ENCODE assay signal across 7 cellular contexts in the genomic region with DNA sequence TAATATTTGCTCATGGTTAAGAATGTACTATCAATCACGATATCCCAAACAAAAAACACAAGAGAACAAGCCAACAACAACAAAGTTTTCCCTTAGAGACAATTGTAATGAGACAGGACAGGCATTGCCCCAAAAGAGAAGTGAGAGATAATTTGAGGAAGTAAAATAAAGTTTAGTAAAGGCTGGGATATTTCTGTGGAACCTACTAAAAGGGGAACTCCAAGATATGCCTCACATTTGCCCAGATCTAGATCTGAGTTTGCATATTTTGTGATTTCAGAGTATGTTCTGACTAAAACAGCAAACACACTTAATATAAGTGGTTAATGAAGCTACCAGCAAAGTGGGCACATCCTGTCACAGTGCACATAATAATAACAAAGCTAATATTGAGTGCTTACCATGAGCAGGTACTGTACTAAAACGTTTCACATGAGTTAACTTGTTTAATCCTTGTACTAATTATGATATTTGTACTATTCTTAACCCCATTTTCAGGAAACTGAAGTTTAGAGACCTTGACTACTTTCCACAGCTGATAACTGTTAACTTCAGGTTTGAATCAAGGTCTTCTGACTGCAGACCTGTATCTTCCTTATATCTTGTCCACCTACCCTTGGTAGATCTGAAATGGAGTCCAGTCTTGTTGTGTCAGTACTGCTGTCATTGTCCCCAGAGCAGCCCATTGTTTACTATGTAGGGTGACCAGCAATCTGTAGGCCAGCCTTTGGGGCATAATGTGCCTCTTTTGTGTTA. TPM values are rescaled to one million over a fixed set of nuclear protein-coding genes. Genes with fewer than 3 reads are reported as not detected.
DNase-seq lines count a peak whose midpoint lies in the region; ATAC-seq lines count a peak whose summit lies in the region.

No MANE protein-coding gene starts in this region.

- H3K36me3 Mint-ChIP-seq in T-helper 17 cell (ENCODE audit: low read depth) = peaks cover 3% of the 10 kb centered on the region
- no peaks in the 10 kb centered on the region for H3K36me3 Mint-ChIP-seq in stimulated activated memory B cell treated with anti-CD40 and anti-IgM and Interleukin-4, amounts not matched to agents 10 μg/mL and 1 μg/mL and 100 μg/mL, for 72 hours
- peaks cover 2% of the 10 kb centered on the region for H3K36me3 Mint-ChIP-seq in activated T-helper 1 cell treated with anti-CD3 and anti-CD28 coated beads, Interleukin-12 subunit alpha, Interleukin-12 subunit beta, Interleukin-2, Interleukin-4 antibody, amounts not matched to agents 30 ng/mL and 10 ng/mL and 1 ng/mL, durations not matched to agents 14 hours and 24 hours and 36 hours (ENCODE audit: low read depth)

- ATAC-seq in GM19351 (IDR thresholded peaks at IDR 0.05; ENCODE audit: unreplicated experiment) (peak; percentile 90), HG03064 (IDR thresholded peaks at IDR 0.05; ENCODE audit: low read depth, unreplicated experiment) (peak; percentile 79), T-helper 17 cell (peak; percentile 63)
- ATAC-seq in stimulated activated memory B cell treated with anti-CD40 and anti-IgM and Interleukin-4, amounts not matched to agents 10 μg/mL and 1 μg/mL and 100 μg/mL, for 72 hours = peak; percentile 96

- no peak overlapping the region for H3K27ac Mint-ChIP-seq in T-helper 17 cell
- peak overlapping the region; percentile 99 for H3K27ac Mint-ChIP-seq in stimulated activated memory B cell treated with anti-CD40 and anti-IgM and Interleukin-4, amounts not matched to agents 10 μg/mL and 1 μg/mL and 100 μg/mL, for 72 hours
- H3K27ac Mint-ChIP-seq in activated T-helper 1 cell treated with anti-CD3 and anti-CD28 coated beads, Interleukin-12 subunit alpha, Interleukin-12 subunit beta, Interleukin-2, Interleukin-4 antibody, amounts not matched to agents 30 ng/mL and 10 ng/mL and 1 ng/mL, durations not matched to agents 14 hours and 24 hours and 36 hours = no peak overlapping the region

- no peaks in the 10 kb centered on the region for H3K9me3 ChIP-seq in T-helper 17 cell (ENCODE audit: control insufficient read depth, low read length, poor library complexity, severe bottlenecking)

- intact Hi-C loops in activated T-helper 1 cell treated with anti-CD3 and anti-CD28 coated beads, Interleukin-12 subunit alpha, Interleukin-12 subunit beta, Interleukin-2, Interleukin-4 antibody, amounts not matched to agents 30 ng/mL and 10 ng/mL and 1 ng/mL, durations not matched to agents 14 hours and 24 hours and 36 hours (cut with micrococcal nuclease) = no loop called here

- H3K9me3 Mint-ChIP-seq in stimulated activated memory B cell treated with anti-CD40 and anti-IgM and Interleukin-4, amounts not matched to agents 10 μg/mL and 1 μg/mL and 100 μg/mL, for 72 hours = no peaks in the 10 kb centered on the region
- H3K9me3 Mint-ChIP-seq in activated T-helper 1 cell treated with anti-CD3 and anti-CD28 coated beads, Interleukin-12 subunit alpha, Interleukin-12 subunit beta, Interleukin-2, Interleukin-4 antibody, amounts not matched to agents 30 ng/mL and 10 ng/mL and 1 ng/mL, durations not matched to agents 14 hours and 24 hours and 36 hours = no peaks in the 10 kb centered on the region

- H3K27me3 Mint-ChIP-seq in T-helper 17 cell = no peaks in the 10 kb centered on the region
- no peaks in the 10 kb centered on the region for H3K27me3 Mint-ChIP-seq in stimulated activated memory B cell treated with anti-CD40 and anti-IgM and Interleukin-4, amounts not matched to agents 10 μg/mL and 1 μg/mL and 100 μg/mL, for 72 hours
- no peaks in the 10 kb centered on the region for H3K27me3 Mint-ChIP-seq in activated T-helper 1 cell treated with anti-CD3 and anti-CD28 coated beads, Interleukin-12 subunit alpha, Interleukin-12 subunit beta, Interleukin-2, Interleukin-4 antibody, amounts not matched to agents 30 ng/mL and 10 ng/mL and 1 ng/mL, durations not matched to agents 14 hours and 24 hours and 36 hours (ENCODE audit: insufficient read depth)

- H3K4me1 Mint-ChIP-seq in T-helper 17 cell = peaks cover 3% of the 10 kb centered on the region
- peaks cover 49% of the 10 kb centered on the region for H3K4me1 Mint-ChIP-seq in stimulated activated memory B cell treated with anti-CD40 and anti-IgM and Interleukin-4, amounts not matched to agents 10 μg/mL and 1 μg/mL and 100 μg/mL, for 72 hours
- peaks cover 4% of the 10 kb centered on the region for H3K4me1 Mint-ChIP-seq in activated T-helper 1 cell treated with anti-CD3 and anti-CD28 coated beads, Interleukin-12 subunit alpha, Interleukin-12 subunit beta, Interleukin-2, Interleukin-4 antibody, amounts not matched to agents 30 ng/mL and 10 ng/mL and 1 ng/mL, durations not matched to agents 14 hours and 24 hours and 36 hours (ENCODE audit: low read depth)

- DNase-seq in T-helper 17 cell (no peak), NCI-H2081 treated with DMSO at 0.1 percent for 48 hours (lab: John Stamatoyannopoulos, UW) (no peak), T1000 (lab: John Stamatoyannopoulos, UW) (no peak)
- DNase-seq in activated T-helper 1 cell treated with anti-CD3 and anti-CD28 coated beads, Interleukin-12 subunit alpha, Interleukin-12 subunit beta, Interleukin-2, Interleukin-4 antibody, amounts not matched to agents 30 ng/mL and 10 ng/mL and 1 ng/mL, durations not matched to agents 14 hours and 24 hours and 36 hours (ENCODE audit: low spot score) = no peak

- no peak overlapping the region for H3K4me3 Mint-ChIP-seq in T-helper 17 cell
- H3K4me3 Mint-ChIP-seq in stimulated activated memory B cell treated with anti-CD40 and anti-IgM and Interleukin-4, amounts not matched to agents 10 μg/mL and 1 μg/mL and 100 μg/mL, for 72 hours = peak overlapping the region; percentile 77
- no peak overlapping the region for H3K4me3 Mint-ChIP-seq in activated T-helper 1 cell treated with anti-CD3 and anti-CD28 coated beads, Interleukin-12 subunit alpha, Interleukin-12 subunit beta, Interleukin-2, Interleukin-4 antibody, amounts not matched to agents 30 ng/mL and 10 ng/mL and 1 ng/mL, durations not matched to agents 14 hours and 24 hours and 36 hours

RNA-seq across cellular contexts. Expression of a gene that starts 26.0 kb away (rescaled TPM):
- total RNA-seq in T-helper 17 cell = 10 to 100 TPM in 1 of 2 donors, 1 to 10 TPM in 1; 6.9 to 11.2 TPM
- 21.9 and 23.5 TPM in 2 replicates for total RNA-seq in activated T-helper 1 cell treated with anti-CD3 and anti-CD28 coated beads, Interleukin-12 subunit alpha, Interleukin-12 subunit beta, Interleukin-2, Interleukin-4 antibody, amounts not matched to agents 30 ng/mL and 10 ng/mL and 1 ng/mL, durations not matched to agents 14 hours and 24 hours and 36 hours
